19 cellular contexts compared by ENCODE assay signal in genomic region chr13:24086642-24087041, GRCh38.
"Had no signal": no experiment of that assay in that cellular context is flagged by ENCODE, and none has a peak within 500 bp of the region (broad histone marks: within the 10 kb centered on the region; RNA-seq: fewer than 3 reads in every experiment).

No MANE protein-coding gene starts in this region.

- ATAC-seq: activated naive CD4-positive, alpha-beta T cell treated with anti-CD3 and anti-CD28 coated beads, Interleukin-2, amount 50 U/mL, for 72 hours; activated T-cell treated with anti-CD3 and anti-CD28 coated beads, Interleukin-2, amount 50 U/mL, for 72 hours; naive thymus-derived CD4-positive, alpha-beta T cell had no signal

- H3K4me1 ChIP-seq: uterus had no signal

- DNase-seq: activated CD4-positive, alpha-beta T cell treated with anti-CD3 and anti-CD28 coated beads, Interleukin-2, amount 50 U/mL, for 4 hours; activated effector memory CD4-positive, alpha-beta T cell treated with anti-CD3 and anti-CD28 coated beads, Interleukin-2, amount 50 U/mL, for 16 hours; activated T-cell treated with anti-CD3 and anti-CD28 coated beads, Interleukin-2, amount 50 U/mL, for 72 hours; adrenal gland; dorsolateral prefrontal cortex; left lung; midbrain; naive thymus-derived CD4-positive, alpha-beta T cell; stimulated activated CD4-positive, alpha-beta T cell treated with anti-CD3 and anti-CD28 coated beads, Interleukin-2, amount 100 ng/mL, for 24 hours; SW 1271; uterus; WERI-Rb-1 had no signal

- H3K36me3 ChIP-seq: adrenal gland, left lung, tibial nerve, uterus, WERI-Rb-1 had no signal

- H3K4me3 Mint-ChIP-seq: activated T-cell treated with anti-CD3 and anti-CD28 coated beads, Interleukin-2, amount 50 U/mL, for 72 hours; naive thymus-derived CD4-positive, alpha-beta T cell; stimulated activated naive CD8-positive, alpha-beta T cell treated with anti-CD3 and anti-CD28 coated beads, Interleukin-15, Interleukin-2, amounts not matched to agents 100 ng/mL and 50 ng/mL, for 24 hours had no signal

- H3K9me3 ChIP-seq: adrenal gland, left lung, tibial nerve, uterus had no signal

- H3K27me3 ChIP-seq: adrenal gland, dorsolateral prefrontal cortex, left lung, tibial nerve, uterus had no signal

- H3K27ac Mint-ChIP-seq: activated naive CD4-positive, alpha-beta T cell treated with anti-CD3 and anti-CD28 coated beads, Interleukin-2, amount 50 U/mL, for 72 hours; activated T-cell treated with anti-CD3 and anti-CD28 coated beads, Interleukin-2, amount 50 U/mL, for 72 hours; naive thymus-derived CD4-positive, alpha-beta T cell; stimulated activated naive CD8-positive, alpha-beta T cell treated with anti-CD3 and anti-CD28 coated beads, Interleukin-15, Interleukin-2, amounts not matched to agents 100 ng/mL and 50 ng/mL, for 24 hours had no signal

- H3K9me3 Mint-ChIP-seq: activated naive CD4-positive, alpha-beta T cell treated with anti-CD3 and anti-CD28 coated beads, Interleukin-2, amount 50 U/mL, for 72 hours; activated T-cell treated with anti-CD3 and anti-CD28 coated beads, Interleukin-2, amount 50 U/mL, for 72 hours; naive thymus-derived CD4-positive, alpha-beta T cell; stimulated activated naive CD8-positive, alpha-beta T cell treated with anti-CD3 and anti-CD28 coated beads, Interleukin-15, Interleukin-2, amounts not matched to agents 100 ng/mL and 50 ng/mL, for 24 hours had no signal

- H3K27ac ChIP-seq: adrenal gland, left lung, tibial nerve, WERI-Rb-1 had no signal

- H3K36me3 Mint-ChIP-seq: activated naive CD4-positive, alpha-beta T cell treated with anti-CD3 and anti-CD28 coated beads, Interleukin-2, amount 50 U/mL, for 72 hours; naive thymus-derived CD4-positive, alpha-beta T cell had no signal

- FAIRE-seq: astrocyte, bronchial epithelial cell, frontal cortex, keratinocyte had no signal

- H3K4me3 ChIP-seq: adrenal gland, dorsolateral prefrontal cortex, left lung, tibial nerve, uterus had no signal
